Comparison of ENCODE assay signal across 11 cellular contexts in genomic region chr6:25968769-25969168, GRCh38. TPM values are rescaled to one million over a fixed set of nuclear protein-coding genes. Genes with fewer than 3 reads are reported as not detected.
A peak's percentile ranks its signal among the peaks of the same experiment; 100 is the strongest.
DNase-seq lines count a peak whose midpoint lies in the region; ATAC-seq and TF ChIP-seq lines count a peak whose summit lies in the region.
"Had no signal": no experiment of that assay in that cellular context is flagged by ENCODE, and none has a peak within 500 bp of the region (broad histone marks: within the 10 kb centered on the region; RNA-seq: fewer than 3 reads in every experiment).

No MANE protein-coding gene starts in this region.

- H3K4me3 ChIP-seq in fibroblast of pulmonary artery (replicated peaks; ENCODE audit: low read depth, low read length) (no peak overlapping the region), skeletal muscle satellite cell (ENCODE audit: low read length) (peak overlapping the region; percentile 6), esophagus squamous epithelium (no peak overlapping the region)
- H3K4me3 ChIP-seq: upper lobe of right lung had no signal

- peak overlapping the region; percentile 53 for H3K4me3 Mint-ChIP-seq in activated T-cell treated with anti-CD3 and anti-CD28 coated beads, Interleukin-2, amount 50 U/mL, for 4 hours

- H3K4me1 ChIP-seq in skeletal muscle satellite cell (ENCODE audit: control insufficient read depth, insufficient read depth, low read length) (peaks cover 53% of the 10 kb centered on the region), esophagus squamous epithelium (peaks cover 6 to 71% (median 46%) of the 10 kb centered on the region in 3 donors)

- peak overlapping the region; percentile 49 for H3K4me2 ChIP-seq in skeletal muscle satellite cell (ENCODE audit: low read length)

- intact Hi-C loops in esophagus squamous epithelium (cut with DNase I) = no loop called here

- no peak for ATAC-seq in activated T-cell treated with anti-CD3 and anti-CD28 coated beads, Interleukin-2, amount 50 U/mL, for 4 hours
- ATAC-seq: upper lobe of right lung had no signal

- H3K36me3 ChIP-seq in skeletal muscle satellite cell (ENCODE audit: insufficient read depth, low read length) (peaks cover 73% of the 10 kb centered on the region), esophagus squamous epithelium (peaks cover 25 to 91% (median 33%) of the 10 kb centered on the region in 3 donors)

- H3K4me1 Mint-ChIP-seq in activated T-cell treated with anti-CD3 and anti-CD28 coated beads, Interleukin-2, amount 50 U/mL, for 4 hours (ENCODE audit: low read depth) = peaks cover 75% of the 10 kb centered on the region

- no peaks in the 10 kb centered on the region for H3K9me3 Mint-ChIP-seq in activated T-cell treated with anti-CD3 and anti-CD28 coated beads, Interleukin-2, amount 50 U/mL, for 4 hours
- H3K9me3 Mint-ChIP-seq: brain had no signal

- H3K27me3 Mint-ChIP-seq in activated T-cell treated with anti-CD3 and anti-CD28 coated beads, Interleukin-2, amount 50 U/mL, for 4 hours (ENCODE audit: low read depth) = no peaks in the 10 kb centered on the region

- no peak overlapping the region for H3K9ac ChIP-seq in skeletal muscle satellite cell (ENCODE audit: low read depth, low read length)

- no peak overlapping the region for H3K27ac ChIP-seq in esophagus squamous epithelium
- H3K27ac ChIP-seq: upper lobe of right lung had no signal

- H3K9me3 ChIP-seq in skeletal muscle satellite cell (replicated peaks; ENCODE audit: low read length) (no peaks in the 10 kb centered on the region), esophagus squamous epithelium (no peaks in the 10 kb centered on the region)
- H3K9me3 ChIP-seq: spleen, upper lobe of right lung had no signal

- peaks cover 66% of the 10 kb centered on the region for H3K36me3 Mint-ChIP-seq in activated T-cell treated with anti-CD3 and anti-CD28 coated beads, Interleukin-2, amount 50 U/mL, for 4 hours (ENCODE audit: insufficient read depth)

- no peak for DNase-seq in activated T-cell treated with anti-CD3 and anti-CD28 coated beads, Interleukin-2, amount 50 U/mL, for 4 hours
- no peak for DNase-seq in activated T-cell treated with anti-CD3 and anti-CD28 coated beads, Interleukin-2, amount 50 U/mL, for 1 hour
- DNase-seq in RPMI7951 (ENCODE audit: low read depth) = peak; percentile 10
- DNase-seq in fibroblast of pulmonary artery (ENCODE audit: low read depth) = peak; percentile 38
- no peak for DNase-seq in esophagus squamous epithelium (lab: John Stamatoyannopoulos, UW)
- no peak for DNase-seq in effector CD4-positive, alpha-beta T cell
- no peak for DNase-seq in SW480 (ENCODE audit: low spot score)
- DNase-seq: spleen, upper lobe of right lung had no signal

- H3K27me3 ChIP-seq in skeletal muscle satellite cell (ENCODE audit: control insufficient read depth, insufficient read depth, low read length) (no peaks in the 10 kb centered on the region), esophagus squamous epithelium (no peaks in the 10 kb centered on the region)
- H3K27me3 ChIP-seq: spleen, upper lobe of right lung had no signal

- TF ChIP-seq POLR2A in esophagus squamous epithelium (IDR thresholded peaks at IDR 0.05) = no peak

- TF ChIP-seq CTCF in fibroblast of pulmonary artery (IDR thresholded peaks at IDR 0.05; ENCODE audit: low read length, missing control alignments) (no peak), esophagus squamous epithelium (IDR thresholded peaks at IDR 0.05) (no peak)

RNA-seq across cellular contexts. Expression of gene TRIM38, which starts 6.2 kb away (rescaled TPM):
- total RNA-seq in activated T-cell treated with anti-CD3 and anti-CD28 coated beads, Interleukin-2, amount 50 U/mL, for 4 hours = 10 to 100 TPM in 2 of 3 donors, 1 to 10 TPM in 1; 9.3 to 14.5 (median 11.3) TPM
- total RNA-seq in RPMI7951 (2014; rRNA removed; shearing (Covaris generic)) = 7.7 and 9.1 TPM in 2 replicates
- 7.6 and 9.6 TPM in 2 replicates for total RNA-seq in skeletal muscle satellite cell (2012; rRNA removed)
- 1 to 10 TPM; 7.7 to 9.0 (median 8.5) TPM for total RNA-seq in esophagus squamous epithelium

RNA-seq across cellular contexts. Expression of gene SLC17A2, which starts 38.3 kb away (rescaled TPM):
- total RNA-seq in activated T-cell treated with anti-CD3 and anti-CD28 coated beads, Interleukin-2, amount 50 U/mL, for 4 hours = under 1 TPM in 1 of 3 donors, not detected in 2; 0.33 TPM
- not detected in 2 replicates for total RNA-seq in RPMI7951 (2014; rRNA removed; shearing (Covaris generic))
- total RNA-seq in skeletal muscle satellite cell (2012; rRNA removed) = not detected in 2 replicates
- total RNA-seq in esophagus squamous epithelium = not detected
- total RNA-seq: spleen, upper lobe of right lung had no signal

Comparison
In these comparisons a context has a peak if more than half of its experiments do, and no peak if none do; other contexts are left out.
1. DNase-seq: peak in RPMI7951 (single experiment) and fibroblast of pulmonary artery (single experiment); none in activated T-cell treated with anti-CD3 and anti-CD28 coated beads, Interleukin-2, amount 50 U/mL, for 4 hours (single experiment), activated T-cell treated with anti-CD3 and anti-CD28 coated beads, Interleukin-2, amount 50 U/mL, for 1 hour (single experiment), esophagus squamous epithelium (single experiment), effector CD4-positive, alpha-beta T cell (single experiment) and SW480 (single experiment).